Comparison of ENCODE assay signal across 21 cellular contexts in genomic region chr18:25923193-25923592, GRCh38.
DNase-seq lines count a peak whose midpoint lies in the region; FAIRE-seq and TF ChIP-seq lines count a peak whose summit lies in the region.
"Had no signal": no experiment of that assay in that cellular context is flagged by ENCODE, and none has a peak within 500 bp of the region (broad histone marks: within the 10 kb centered on the region; RNA-seq: fewer than 3 reads in every experiment).

No MANE protein-coding gene starts in this region.

- H3K9ac ChIP-seq in Karpas-422 (ENCODE audit: low read length) (no peak overlapping the region), SU-DHL-6 (ENCODE audit: low read length) (no peak overlapping the region), trophoblast cell (ENCODE audit: low read length) (no peak overlapping the region)
- H3K9ac ChIP-seq: BLaER1 had no signal

- no peak overlapping the region for H2AFZ ChIP-seq in Karpas-422 (ENCODE audit: low read length)
- peak overlapping the region; percentile 39 for H2AFZ ChIP-seq in SU-DHL-6 (ENCODE audit: low read depth, low read length, severe bottlenecking)
- H2AFZ ChIP-seq in trophoblast cell (ENCODE audit: insufficient read depth, low read length, poor library complexity): no peak overlapping the region

- H3K9me2 ChIP-seq in Karpas-422 (replicated peaks; ENCODE audit: insufficient read depth, low read length) (0 out of 2 replicates have a peak, but pooled peaks cover 4% of the 10 kb centered on the region), SU-DHL-6 (replicated peaks; ENCODE audit: insufficient read depth, low read length) (no peaks in the 10 kb centered on the region)

- H2BK5ac ChIP-seq in trophoblast cell (ENCODE audit: low read depth, low read length, poor library complexity): no peak overlapping the region

- H3K27ac Mint-ChIP-seq in CD14-positive monocyte: no peak overlapping the region
- H3K27ac Mint-ChIP-seq: B cell; CD4-positive, alpha-beta T cell; CD8-positive, alpha-beta memory T cell; H9 had no signal

- intact Hi-C loops in CD14-positive monocyte (cut with micrococcal nuclease): no loop called here

- H3K18ac ChIP-seq in trophoblast cell (ENCODE audit: low read length): no peak overlapping the region

- WGBS in trophoblast cell (ENCODE audit: extremely low coverage, insufficient coverage, insufficient read length): no CpG with 5 or more reads among the region's 4 CpGs

- H3K27me3 ChIP-seq in Karpas-422 (ENCODE audit: low read length) (no peaks in the 10 kb centered on the region), SU-DHL-6 (ENCODE audit: low read length) (no peaks in the 10 kb centered on the region), trophoblast cell (ENCODE audit: insufficient read depth, low read length) (no peaks in the 10 kb centered on the region)
- H3K27me3 ChIP-seq: BLaER1 had no signal

- H2BK12ac ChIP-seq in trophoblast cell (ENCODE audit: low read length): peak overlapping the region; percentile 15

- H3K4me3 ChIP-seq in Karpas-422 (ENCODE audit: low read length) (no peak overlapping the region), SU-DHL-6 (ENCODE audit: insufficient read depth, low read length, poor library complexity, severe bottlenecking) (no peak overlapping the region), trophoblast cell (ENCODE audit: low read depth, low read length) (no peak overlapping the region)
- H3K4me3 ChIP-seq: BLaER1 had no signal

- no peaks in the 10 kb centered on the region for H3F3A ChIP-seq in SU-DHL-6 (ENCODE audit: insufficient read depth)

- no peak for TF ChIP-seq CTCF in SU-DHL-6 (IDR thresholded peaks at IDR 0.05; ENCODE audit: insufficient read depth, low read length, poor library complexity, severe bottlenecking)
- no peak for TF ChIP-seq CTCF in CD14-positive monocyte (IDR thresholded peaks at IDR 0.05)

- no peaks in the 10 kb centered on the region for H3K36me3 ChIP-seq in Karpas-422 (ENCODE audit: insufficient read depth, low read length)
- H3K36me3 ChIP-seq in SU-DHL-6 (ENCODE audit: low read length): no peaks in the 10 kb centered on the region
- no peaks in the 10 kb centered on the region for H3K36me3 ChIP-seq in trophoblast cell (ENCODE audit: control insufficient read depth in 1 of 2, insufficient read depth in 2 of 2, low read length in 2 of 2)
- H3K36me3 ChIP-seq: BLaER1 had no signal

- H4K8ac ChIP-seq in trophoblast cell (ENCODE audit: low read depth, low read length): no peak overlapping the region

- H3K27me3 Mint-ChIP-seq in CD14-positive monocyte (ENCODE audit: low read depth in 3 of 3): peaks cover 0 to 1% (median 0%) of the 10 kb centered on the region in 3 donors
- H3K27me3 Mint-ChIP-seq: B cell; CD4-positive, alpha-beta T cell had no signal

- H3K14ac ChIP-seq in trophoblast cell (ENCODE audit: low read length): no peak overlapping the region

- H4K12ac ChIP-seq in trophoblast cell (ENCODE audit: low read depth, low read length): no peak overlapping the region

- H3K36me3 Mint-ChIP-seq in CD14-positive monocyte: no peaks in the 10 kb centered on the region
- H3K36me3 Mint-ChIP-seq: CD8-positive, alpha-beta memory T cell had no signal

- no peak overlapping the region for H3K4ac ChIP-seq in trophoblast cell (ENCODE audit: low read depth, low read length)

- no peaks in the 10 kb centered on the region for H3K4me1 Mint-ChIP-seq in CD14-positive monocyte
- H3K4me1 Mint-ChIP-seq: B cell had no signal

- H2BK120ac ChIP-seq in trophoblast cell (ENCODE audit: insufficient read depth, low read length, poor library complexity): no peak overlapping the region

- no peak overlapping the region for H3K4me3 Mint-ChIP-seq in CD14-positive monocyte
- H3K4me3 Mint-ChIP-seq: B cell; CD4-positive, alpha-beta T cell; CD8-positive, alpha-beta memory T cell; H9 had no signal

- no peak overlapping the region for H4K91ac ChIP-seq in trophoblast cell (ENCODE audit: low read depth, low read length)

- FAIRE-seq in GM12891 (lab: Jason Lieb, UNC): no peak
- FAIRE-seq: A204.1, D721Med, GM12892, H1 had no signal

- H3K23ac ChIP-seq in trophoblast cell (ENCODE audit: low read length): no peak overlapping the region

- H4K20me1 ChIP-seq in Karpas-422 (ENCODE audit: insufficient read depth, low read depth, low read length) (no peaks in the 10 kb centered on the region), SU-DHL-6 (ENCODE audit: low read depth, low read length) (no peaks in the 10 kb centered on the region)
- H4K20me1 ChIP-seq: BLaER1 had no signal

- TF ChIP-seq POLR2A in GM12891 (IDR thresholded peaks at IDR 0.05; ENCODE audit: low read depth, low read length): no peak

- no peaks in the 10 kb centered on the region for H3K79me2 ChIP-seq in Karpas-422 (ENCODE audit: low read length)
- H3K79me2 ChIP-seq in SU-DHL-6 (ENCODE audit: insufficient read depth, low read length): no peaks in the 10 kb centered on the region
- no peaks in the 10 kb centered on the region for H3K79me2 ChIP-seq in trophoblast cell (ENCODE audit: control insufficient read depth, insufficient read depth, low read length, poor library complexity)

- peaks cover 0 to 2% (median 0%) of the 10 kb centered on the region in 7 donors for H3K9me3 Mint-ChIP-seq in CD14-positive monocyte
- H3K9me3 Mint-ChIP-seq: CD4-positive, alpha-beta T cell; CD8-positive, alpha-beta memory T cell had no signal

- no peak overlapping the region for H3K27ac ChIP-seq in Karpas-422 (ENCODE audit: low read length)
- H3K27ac ChIP-seq in SU-DHL-6 (ENCODE audit: low read depth, low read length): no peak overlapping the region
- no peak overlapping the region for H3K27ac ChIP-seq in trophoblast cell (ENCODE audit: low read depth, low read length)
- H3K27ac ChIP-seq: 22Rv1, BLaER1, C4-2B had no signal

- H2AK5ac ChIP-seq in trophoblast cell (ENCODE audit: low read length): no peak overlapping the region

- H3K4me1 ChIP-seq in Karpas-422 (ENCODE audit: low read length) (peaks cover 7% of the 10 kb centered on the region), trophoblast cell (ENCODE audit: control insufficient read depth in 1 of 2, insufficient read depth in 2 of 2, low read length in 2 of 2) (peaks cover 0 to 3% of the 10 kb centered on the region in 2 experiments)

- H3K9me3 ChIP-seq in Karpas-422 (ENCODE audit: low read length): no peaks in the 10 kb centered on the region
- no peaks in the 10 kb centered on the region for H3K9me3 ChIP-seq in SU-DHL-6 (ENCODE audit: insufficient read depth, low read length)
- H3K9me3 ChIP-seq in trophoblast cell (ENCODE audit: insufficient read depth, low read depth, low read length): no peaks in the 10 kb centered on the region
- H3K9me3 ChIP-seq: BLaER1 had no signal

- H3K4me2 ChIP-seq in Karpas-422 (ENCODE audit: low read depth, low read length, poor library complexity, severe bottlenecking) (no peak overlapping the region), SU-DHL-6 (ENCODE audit: low read depth, low read length, poor library complexity, severe bottlenecking) (no peak overlapping the region), trophoblast cell (ENCODE audit: low read length) (no peak overlapping the region)
- H3K4me2 ChIP-seq: BLaER1 had no signal

- DNase-seq in GM12891 (ENCODE audit: insufficient read length, low spot score) (no peak), Karpas-422 (peak; percentile 45), trophoblast cell (no peak), medulla oblongata (ENCODE audit: extremely low spot score) (no peak), CD14-positive monocyte (ENCODE audit: low spot score) (no peak)
- DNase-seq in stimulated activated CD4-positive, alpha-beta T cell treated with anti-CD3 and anti-CD28 coated beads, Interleukin-12 subunit alpha, Interleukin-12 subunit beta, amount 100 ng/mL, for 4 hours: no peak
- DNase-seq: CD4-positive, alpha-beta T cell; CD8-positive, alpha-beta memory T cell; DMS 273 treated with DMSO at 0.1 percent for 48 hours; EL; GDM1; H9 had no signal

- no peaks in the 10 kb centered on the region for H3K79me1 ChIP-seq in trophoblast cell (ENCODE audit: low read length)

TF ChIP-seq in GM12891, 5 proteins besides CTCF, POLR2A, EP300 and RAD21:
- TF ChIP-seq POLR2AphosphoS5 (IDR thresholded peaks at IDR 0.05; ENCODE audit: low read depth, low read length) (no peak), SPI1 (IDR thresholded peaks at IDR 0.05; ENCODE audit: low read depth, low read length) (peak; percentile 54)
